Comparison of ENCODE assay signal across 16 cellular contexts in the genomic region with DNA sequence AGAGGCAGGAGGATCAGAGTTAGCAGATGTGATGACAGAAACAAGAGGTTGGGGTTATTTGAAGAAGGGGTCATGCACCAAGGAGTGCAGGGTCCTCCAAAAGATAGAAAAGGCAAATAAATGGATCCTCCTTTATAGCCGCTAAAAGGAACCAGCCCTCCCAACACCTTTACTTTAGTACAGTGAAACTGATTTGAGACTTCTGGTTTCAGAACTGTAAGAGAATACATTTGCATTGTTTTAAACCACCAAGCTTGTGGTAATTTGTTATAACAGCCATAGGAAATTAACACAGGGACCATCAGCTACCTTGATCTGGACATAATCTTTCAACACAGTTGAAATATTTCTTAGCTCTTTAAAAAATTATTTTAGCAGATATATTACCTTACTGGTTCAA.
A peak's percentile ranks its signal among the peaks of the same experiment; 100 is the strongest.
DNase-seq lines count a peak whose midpoint lies in the region; ATAC-seq, FAIRE-seq and TF ChIP-seq lines count a peak whose summit lies in the region.
"Had no signal": no experiment of that assay in that cellular context is flagged by ENCODE, and none has a peak within 500 bp of the region (broad histone marks: within the 10 kb centered on the region; RNA-seq: fewer than 3 reads in every experiment).

No MANE protein-coding gene starts in this region.

- peaks cover 10% of the 10 kb centered on the region; the same call in 2 of the 3 replicates for H3K4me1 Mint-ChIP-seq in GM23338

- H3K23ac ChIP-seq in neuronal stem cell (ENCODE audit: low read depth, low read length, poor library complexity): no peak overlapping the region

- no peak overlapping the region for H4K8ac ChIP-seq in neuronal stem cell (ENCODE audit: low read depth, low read length)

- H3K4me2 ChIP-seq in GM23338 (no peak overlapping the region), neuronal stem cell (ENCODE audit: insufficient read depth, low read length, poor library complexity, severe bottlenecking) (no peak overlapping the region)

- H3K9me3 Mint-ChIP-seq in GM23338: no peaks in the 10 kb centered on the region
- H3K9me3 Mint-ChIP-seq: activated T-helper 1 cell treated with anti-CD3 and anti-CD28 coated beads, Interleukin-12 subunit alpha, Interleukin-12 subunit beta, Interleukin-2, Interleukin-4 antibody, amounts not matched to agents 30 ng/mL and 10 ng/mL and 1 ng/mL, durations not matched to agents 14 hours and 24 hours and 36 hours; dendritic cell treated with granulocyte-macrophage colony-stimulating factor and Interleukin-4, amounts not matched to agents 40 ng/mL and 50 ng/mL, for 4 days; T-cell had no signal

- H3K14ac ChIP-seq in neuronal stem cell (ENCODE audit: low read length): no peak overlapping the region

- no peaks in the 10 kb centered on the region for H4K20me1 ChIP-seq in GM23338 (replicated peaks; ENCODE audit: insufficient read depth)

- H3K9ac ChIP-seq in neuronal stem cell (ENCODE audit: low read depth, low read length, poor library complexity): no peak overlapping the region

- DNase-seq in GM23338 (ENCODE audit: low spot score) (no peak), NCI-H748 treated with DMSO at 0.1 percent for 48 hours (lab: John Stamatoyannopoulos, UW) (no peak), frontal cortex (ENCODE audit: low spot score in 2 of 2) (no peak), neuronal stem cell (ENCODE audit: low spot score) (no peak)
- DNase-seq: activated CD4-positive, alpha-beta T cell treated with anti-CD3 and anti-CD28 coated beads for 4 hours; aorta; KBM-7; NCI-H2081; T-cell had no signal

- H3K18ac ChIP-seq in neuronal stem cell (ENCODE audit: low read length): no peak overlapping the region

- no peaks in the 10 kb centered on the region for H3K79me2 ChIP-seq in GM23338 (replicated peaks; ENCODE audit: insufficient read depth)

- no peak overlapping the region for H2BK12ac ChIP-seq in neuronal stem cell (ENCODE audit: low read length)

- H3K4me3 ChIP-seq in GM23338 (no peak overlapping the region), neuronal stem cell (ENCODE audit: low read length in 2 of 2) (no peak overlapping the region)
- H3K4me3 ChIP-seq: prostate gland had no signal

- H3K4me1 ChIP-seq in GM23338 (ENCODE audit: insufficient read depth) (peaks cover 7% of the 10 kb centered on the region), neuronal stem cell (ENCODE audit: control insufficient read depth in 2 of 2, insufficient read depth in 1 of 2, low read depth in 1 of 2, low read length in 2 of 2) (peaks cover under 1 to 9% of the 10 kb centered on the region in 2 donors)
- H3K4me1 ChIP-seq: prostate gland had no signal

- no CpG with 5 or more reads among the region's 1 CpG for WGBS in neuronal stem cell (ENCODE audit: extremely low coverage in 2 of 2, insufficient read length in 2 of 2, insufficient replicate concordance in 1 of 2), 2 donors

- no peak overlapping the region for H3K27ac Mint-ChIP-seq in GM23338
- H3K27ac Mint-ChIP-seq: activated T-helper 1 cell treated with anti-CD3 and anti-CD28 coated beads, Interleukin-12 subunit alpha, Interleukin-12 subunit beta, Interleukin-2, Interleukin-4 antibody, amounts not matched to agents 30 ng/mL and 10 ng/mL and 1 ng/mL, durations not matched to agents 14 hours and 24 hours and 36 hours; dendritic cell treated with granulocyte-macrophage colony-stimulating factor and Interleukin-4, amounts not matched to agents 40 ng/mL and 50 ng/mL, for 4 days; T-cell had no signal

- no peak for TF ChIP-seq CTCF in GM23338 (conservative IDR thresholded peaks at IDR 0.05; ENCODE audit: low read depth in 2 of 2)

- H3K4me3 Mint-ChIP-seq in GM23338: no peak overlapping the region
- H3K4me3 Mint-ChIP-seq: activated T-helper 1 cell treated with anti-CD3 and anti-CD28 coated beads, Interleukin-12 subunit alpha, Interleukin-12 subunit beta, Interleukin-2, Interleukin-4 antibody, amounts not matched to agents 30 ng/mL and 10 ng/mL and 1 ng/mL, durations not matched to agents 14 hours and 24 hours and 36 hours; dendritic cell treated with granulocyte-macrophage colony-stimulating factor and Interleukin-4, amounts not matched to agents 40 ng/mL and 50 ng/mL, for 4 days; T-cell had no signal

- ATAC-seq in GM18508 (IDR thresholded peaks at IDR 0.05; ENCODE audit: insufficient read depth, unreplicated experiment) (peak; percentile 33), GM19468 (IDR thresholded peaks at IDR 0.05; ENCODE audit: extremely low read depth, unreplicated experiment) (peak; percentile 19), HG02852 (IDR thresholded peaks at IDR 0.05; ENCODE audit: unreplicated experiment) (peak; percentile 38), HG03520 (IDR thresholded peaks at IDR 0.05; ENCODE audit: unreplicated experiment) (peak; percentile 36), GM23338 (no peak)
- ATAC-seq: T-cell had no signal

- no peaks in the 10 kb centered on the region for H3K27me3 Mint-ChIP-seq in GM23338 (ENCODE audit: insufficient read depth, low read depth, poor library complexity)
- H3K27me3 Mint-ChIP-seq: dendritic cell treated with granulocyte-macrophage colony-stimulating factor and Interleukin-4, amounts not matched to agents 40 ng/mL and 50 ng/mL, for 4 days; T-cell had no signal

- H2AFZ ChIP-seq in GM23338 (no peak overlapping the region), neuronal stem cell (ENCODE audit: low read length) (no peak overlapping the region)

- no peak overlapping the region for H4K91ac ChIP-seq in neuronal stem cell (ENCODE audit: low read depth, low read length, poor library complexity)

- no peak overlapping the region for H2BK15ac ChIP-seq in neuronal stem cell (ENCODE audit: low read length)

- H3K27me3 ChIP-seq in GM23338 (ENCODE audit: insufficient read depth): no peaks in the 10 kb centered on the region
- no peaks in the 10 kb centered on the region for H3K27me3 ChIP-seq in neuronal stem cell (ENCODE audit: control insufficient read depth in 3 of 3, insufficient read depth in 3 of 3, low read depth in 1 of 3, low read length in 3 of 3)

- no peaks in the 10 kb centered on the region for H3K9me2 ChIP-seq in GM23338 (ENCODE audit: insufficient read depth)

- no peak for FAIRE-seq in frontal cortex (lab: Jason Lieb, UNC)

- no peak overlapping the region for H2AK5ac ChIP-seq in neuronal stem cell (ENCODE audit: low read depth, low read length)

- no peaks in the 10 kb centered on the region for H3F3A ChIP-seq in GM23338 (replicated peaks; ENCODE audit: low read depth)

- no peaks in the 10 kb centered on the region for H3K36me3 ChIP-seq in GM23338 (ENCODE audit: insufficient read depth)
- no peaks in the 10 kb centered on the region for H3K36me3 ChIP-seq in neuronal stem cell (replicated peaks in 1 of 2; ENCODE audit: control insufficient read depth in 2 of 2, insufficient read depth in 2 of 2, low read length in 2 of 2)
- H3K36me3 ChIP-seq: prostate gland had no signal

- no peak overlapping the region for H3K27ac ChIP-seq in GM23338 (ENCODE audit: low read depth)
- H3K27ac ChIP-seq in neuronal stem cell (replicated peaks; ENCODE audit: low read length): no peak overlapping the region
- H3K27ac ChIP-seq: prostate gland had no signal

- H3K9me3 ChIP-seq in neuronal stem cell (replicated peaks in 1 of 2; ENCODE audit: control insufficient read depth in 2 of 2, insufficient read depth in 1 of 2, low read depth in 1 of 2, low read length in 2 of 2): no peaks in the 10 kb centered on the region
- H3K9me3 ChIP-seq: prostate gland had no signal

- H2BK5ac ChIP-seq in neuronal stem cell (ENCODE audit: low read length): no peak overlapping the region

- no peaks in the 10 kb centered on the region for H3K79me1 ChIP-seq in neuronal stem cell (ENCODE audit: low read depth, low read length)

- no peak overlapping the region for H2BK120ac ChIP-seq in neuronal stem cell (ENCODE audit: low read depth, low read length)

- no peaks in the 10 kb centered on the region for H3K36me3 Mint-ChIP-seq in GM23338 (ENCODE audit: low read depth)
- H3K36me3 Mint-ChIP-seq: T-cell had no signal

- H3K4ac ChIP-seq in neuronal stem cell (ENCODE audit: low read length): no peak overlapping the region
